In genomic region chr17:11612956-11613355, GRCh38 we compare ENCODE assay signal across 11 cellular contexts. TPM values are rescaled to one million over a fixed set of nuclear protein-coding genes. Genes with fewer than 3 reads are reported as not detected.
"Had no signal": no experiment of that assay in that cellular context is flagged by ENCODE, and none has a peak within 500 bp of the region (broad histone marks: within the 10 kb centered on the region; RNA-seq: fewer than 3 reads in every experiment).

No MANE protein-coding gene starts in this region.

- DNase-seq: GM23248, GOT3, H9, HCEC 1CT, KBM-7 had no signal

- H3K27ac ChIP-seq: GM23248, HL-60, KMS-11 had no signal

- H2AFZ ChIP-seq: GM23248 had no signal

- H3K4me3 ChIP-seq: GM23248 had no signal

- H3K4me2 ChIP-seq: KMS-11 had no signal

- H3K9ac ChIP-seq: GM23248, KMS-11 had no signal

- FAIRE-seq: H54, HepG2 had no signal

RNA-seq across cellular contexts. Expression of gene DNAH9, which starts 14.7 kb away (rescaled TPM):
- total RNA-seq: GM23248, HepG2, HT1080 had no signal
- polyA plus RNA-seq: GM23248, HepG2, IgD-negative memory B cell had no signal
